30 cellular contexts compared by ENCODE assay signal in genomic region chr21:29424728-29425127, GRCh38.
"Had no signal": no experiment of that assay in that cellular context is flagged by ENCODE, and none has a peak within 500 bp of the region (broad histone marks: within the 10 kb centered on the region; RNA-seq: fewer than 3 reads in every experiment).

No MANE protein-coding gene starts in this region.

- H3K4me3 ChIP-seq: hepatocyte, left ventricle myocardium inferior, lung, pancreas, prostate gland, skin epidermis, stomach, testis, thyroid gland, transverse colon, upper lobe of left lung, vagina had no signal

- H3K27me3 Mint-ChIP-seq: naive thymus-derived CD4-positive, alpha-beta T cell; natural killer cell treated with Interleukin-12 subunit alpha and Interleukin-12 subunit beta and Interleukin-15 and Interleukin-18, amount 100 ng/mL, for 72 hours; stimulated activated memory B cell treated with anti-CD40 and anti-IgM and Interleukin-4, amounts not matched to agents 10 μg/mL and 1 μg/mL and 100 μg/mL, for 72 hours had no signal

- DNase-seq: islet precursor cell; left ventricle myocardium inferior; mesendoderm; naive thymus-derived CD4-positive, alpha-beta T cell; nucleus accumbens; pancreas; posterior cingulate gyrus; retina; right cardiac atrium; stimulated activated CD4-positive, alpha-beta T cell treated with anti-CD3 and anti-CD28 coated beads, Interleukin-12 subunit alpha, Interleukin-12 subunit beta, amount 100 ng/mL, for 4 hours; stimulated activated CD4-positive, alpha-beta T cell treated with anti-CD3 and anti-CD28 coated beads, Interleukin-15, amount 100 ng/mL, for 24 hours; stimulated activated CD4-positive, alpha-beta T cell treated with anti-CD3 and anti-CD28 coated beads, Interleukin-2, amount 100 ng/mL, for 24 hours; stimulated activated CD4-positive, alpha-beta T cell treated with anti-CD3 and anti-CD28 coated beads, Interleukin-4, amount 100 ng/mL, for 4 hours; stimulated activated CD8-positive, alpha-beta memory T cell treated with anti-CD3 and anti-CD28 coated beads, Interleukin-4, amount 100 ng/mL, for 48 hours; stimulated activated naive CD8-positive, alpha-beta T cell treated with anti-CD3 and anti-CD28 coated beads, Interleukin-15, Interleukin-2, amounts not matched to agents 100 U/mL and 50 U/mL, for 24 hours; stomach; testis; thyroid gland; transverse colon; upper lobe of left lung had no signal

- H3K4me3 Mint-ChIP-seq: mesothelial cell of epicardium; naive thymus-derived CD4-positive, alpha-beta T cell; natural killer cell treated with Interleukin-12 subunit alpha and Interleukin-12 subunit beta and Interleukin-15 and Interleukin-18, amount 100 ng/mL, for 72 hours; neural crest cell; stimulated activated memory B cell treated with anti-CD40 and anti-IgM and Interleukin-4, amounts not matched to agents 10 μg/mL and 1 μg/mL and 100 μg/mL, for 72 hours had no signal

- H3K27ac ChIP-seq: hepatocyte, left ventricle myocardium inferior, pancreas, prostate gland, skin epidermis, stomach, testis, thyroid gland, transverse colon, upper lobe of left lung, vagina had no signal

- H2AFZ ChIP-seq: hepatocyte had no signal

- H3K36me3 Mint-ChIP-seq: natural killer cell treated with Interleukin-12 subunit alpha and Interleukin-12 subunit beta and Interleukin-15 and Interleukin-18, amount 100 ng/mL, for 72 hours had no signal

- H3K9me3 Mint-ChIP-seq: stimulated activated memory B cell treated with anti-CD40 and anti-IgM and Interleukin-4, amounts not matched to agents 10 μg/mL and 1 μg/mL and 100 μg/mL, for 72 hours had no signal

- H3K4me2 ChIP-seq: hepatocyte had no signal

- H3K27me3 ChIP-seq: hepatocyte, pancreas, stomach, testis, thyroid gland, transverse colon, upper lobe of left lung, vagina had no signal

- H3K27ac Mint-ChIP-seq: mesothelial cell of epicardium; natural killer cell treated with Interleukin-12 subunit alpha and Interleukin-12 subunit beta and Interleukin-15 and Interleukin-18, amount 100 ng/mL, for 72 hours; stimulated activated memory B cell treated with anti-CD40 and anti-IgM and Interleukin-4, amounts not matched to agents 10 μg/mL and 1 μg/mL and 100 μg/mL, for 72 hours had no signal

- H3K79me2 ChIP-seq: hepatocyte had no signal

- H3K4me1 ChIP-seq: left ventricle myocardium inferior, pancreas, prostate gland, stomach, testis, transverse colon, upper lobe of left lung, vagina had no signal

- ATAC-seq: naive thymus-derived CD4-positive, alpha-beta T cell; natural killer cell treated with Interleukin-12 subunit alpha and Interleukin-12 subunit beta and Interleukin-15 and Interleukin-18, amount 100 ng/mL, for 72 hours; pancreas; right cardiac atrium; sciatic nerve; stimulated activated memory B cell treated with anti-CD40 and anti-IgM and Interleukin-4, amounts not matched to agents 10 μg/mL and 1 μg/mL and 100 μg/mL, for 72 hours; stimulated activated naive CD8-positive, alpha-beta T cell treated with anti-CD3 and anti-CD28 coated beads, Interleukin-15, Interleukin-2, amounts not matched to agents 100 U/mL and 50 U/mL, for 24 hours had no signal
